1 cellular context compared by ENCODE assay signal in genomic region chr18:2906522-2907458, GRCh38.
A peak's percentile ranks its signal among the peaks of the same experiment; 100 is the strongest.
TF ChIP-seq lines count a peak whose summit lies in the region.

No MANE protein-coding gene starts in this region.

TF ChIP-seq in HepG2, 621 proteins besides CTCF, POLR2A, EP300 and RAD21 (continued from another document and continues in another):
- TF ChIP-seq ZSCAN5A (CRISPR knock-in tag; IDR thresholded peaks at IDR 0.05; ENCODE audit: borderline replicate concordance): no peak
- TF ChIP-seq REXO4 (CRISPR knock-in tag; IDR thresholded peaks at IDR 0.05; ENCODE audit: borderline replicate concordance): no peak
- TF ChIP-seq GMEB1 (CRISPR knock-in tag; IDR thresholded peaks at IDR 0.05; ENCODE audit: borderline replicate concordance): no peak
- TF ChIP-seq FLYWCH1 (CRISPR knock-in tag; IDR thresholded peaks at IDR 0.05): no peak
- TF ChIP-seq ZNF367 (CRISPR knock-in tag; IDR thresholded peaks at IDR 0.05; ENCODE audit: borderline replicate concordance): no peak
- peak; percentile 62 for TF ChIP-seq MAX (IDR thresholded peaks at IDR 0.05)
- TF ChIP-seq PRPF4 (IDR thresholded peaks at IDR 0.05; ENCODE audit: low read depth, low read length, poor library complexity, severe bottlenecking): no peak
- TF ChIP-seq KAT7 (CRISPR knock-in tag; IDR thresholded peaks at IDR 0.05; ENCODE audit: borderline replicate concordance): no peak
- no peak for TF ChIP-seq CREBL2 (CRISPR knock-in tag; IDR thresholded peaks at IDR 0.05; ENCODE audit: borderline replicate concordance)
- no peak; the same call in 1 of the 2 replicates for TF ChIP-seq POLR2G (IDR thresholded peaks at IDR 0.05; ENCODE audit: low read depth, low read length)
- TF ChIP-seq ZNF629 (CRISPR knock-in tag; conservative IDR thresholded peaks at IDR 0.05): no peak
- TF ChIP-seq MYNN (CRISPR knock-in tag; IDR thresholded peaks at IDR 0.05; ENCODE audit: low read depth): no peak
- TF ChIP-seq ISL2 (CRISPR knock-in tag; IDR thresholded peaks at IDR 0.05): no peak
- TF ChIP-seq ZBTB46 (CRISPR knock-in tag; IDR thresholded peaks at IDR 0.05; ENCODE audit: borderline replicate concordance): no peak
- TF ChIP-seq ZNF891 (CRISPR knock-in tag; IDR thresholded peaks at IDR 0.05): no peak
- TF ChIP-seq AFF4 (CRISPR knock-in tag; IDR thresholded peaks at IDR 0.05): no peak
- no peak for TF ChIP-seq USF2 (IDR thresholded peaks at IDR 0.05; ENCODE audit: low read depth, low read length)
- TF ChIP-seq USF2 (CRISPR knock-in tag; IDR thresholded peaks at IDR 0.05; ENCODE audit: borderline replicate concordance): no peak
- no peak for TF ChIP-seq CENPBD1 (CRISPR knock-in tag; IDR thresholded peaks at IDR 0.05; ENCODE audit: borderline replicate concordance, low read depth)
- 0 out of 2 replicates have a peak, but pooled peaks have one; percentile 15 for TF ChIP-seq ZIK1 (CRISPR knock-in tag; IDR thresholded peaks at IDR 0.05; ENCODE audit: borderline replicate concordance, low read depth)
- no peak for TF ChIP-seq TSC22D2 (CRISPR knock-in tag; IDR thresholded peaks at IDR 0.05; ENCODE audit: borderline replicate concordance)
- TF ChIP-seq HMGXB3 (CRISPR knock-in tag; IDR thresholded peaks at IDR 0.05; ENCODE audit: borderline replicate concordance): no peak
- no peak for TF ChIP-seq CENPX (CRISPR knock-in tag; IDR thresholded peaks at IDR 0.05)
- no peak for TF ChIP-seq KMT2B (CRISPR knock-in tag; IDR thresholded peaks at IDR 0.05)
- TF ChIP-seq SNAPC5 (CRISPR knock-in tag; IDR thresholded peaks at IDR 0.05; ENCODE audit: borderline replicate concordance): 0 out of 2 replicates have a peak, but pooled peaks have one; percentile 44
- no peak for TF ChIP-seq KDM3A (CRISPR knock-in tag; IDR thresholded peaks at IDR 0.05; ENCODE audit: low read depth)
- no peak for TF ChIP-seq ZNF841 (CRISPR knock-in tag; IDR thresholded peaks at IDR 0.05; ENCODE audit: borderline replicate concordance)
- no peak for TF ChIP-seq HHEX (CRISPR knock-in tag; IDR thresholded peaks at IDR 0.05)
- TF ChIP-seq ZFP36L1 (CRISPR knock-in tag; IDR thresholded peaks at IDR 0.05): no peak
- TF ChIP-seq ESRRA (CRISPR knock-in tag; IDR thresholded peaks at IDR 0.05; ENCODE audit: low read depth): no peak
- no peak for TF ChIP-seq ASH2L (IDR thresholded peaks at IDR 0.05; ENCODE audit: insufficient read length, low read depth, low read length)
- TF ChIP-seq TRAFD1 (CRISPR knock-in tag; IDR thresholded peaks at IDR 0.05; ENCODE audit: borderline replicate concordance): no peak
- no peak for TF ChIP-seq NAIF1 (CRISPR knock-in tag; IDR thresholded peaks at IDR 0.05; ENCODE audit: borderline replicate concordance)
- TF ChIP-seq ARID2 (CRISPR knock-in tag; IDR thresholded peaks at IDR 0.05; ENCODE audit: borderline replicate concordance): no peak
- no peak for TF ChIP-seq ZNF326 (CRISPR knock-in tag; IDR thresholded peaks at IDR 0.05; ENCODE audit: borderline replicate concordance)
- no peak for TF ChIP-seq ZNF224 (CRISPR knock-in tag; IDR thresholded peaks at IDR 0.05)
- TF ChIP-seq ATRX (CRISPR knock-in tag; IDR thresholded peaks at IDR 0.05; ENCODE audit: borderline replicate concordance): no peak
- TF ChIP-seq SRSF9 (IDR thresholded peaks at IDR 0.05; ENCODE audit: borderline replicate concordance, insufficient read depth, low read depth, low read length, poor library complexity, severe bottlenecking): no peak
- TF ChIP-seq TEF (CRISPR knock-in tag; IDR thresholded peaks at IDR 0.05): no peak
